2 cellular contexts compared by ENCODE assay signal in the genomic region with DNA sequence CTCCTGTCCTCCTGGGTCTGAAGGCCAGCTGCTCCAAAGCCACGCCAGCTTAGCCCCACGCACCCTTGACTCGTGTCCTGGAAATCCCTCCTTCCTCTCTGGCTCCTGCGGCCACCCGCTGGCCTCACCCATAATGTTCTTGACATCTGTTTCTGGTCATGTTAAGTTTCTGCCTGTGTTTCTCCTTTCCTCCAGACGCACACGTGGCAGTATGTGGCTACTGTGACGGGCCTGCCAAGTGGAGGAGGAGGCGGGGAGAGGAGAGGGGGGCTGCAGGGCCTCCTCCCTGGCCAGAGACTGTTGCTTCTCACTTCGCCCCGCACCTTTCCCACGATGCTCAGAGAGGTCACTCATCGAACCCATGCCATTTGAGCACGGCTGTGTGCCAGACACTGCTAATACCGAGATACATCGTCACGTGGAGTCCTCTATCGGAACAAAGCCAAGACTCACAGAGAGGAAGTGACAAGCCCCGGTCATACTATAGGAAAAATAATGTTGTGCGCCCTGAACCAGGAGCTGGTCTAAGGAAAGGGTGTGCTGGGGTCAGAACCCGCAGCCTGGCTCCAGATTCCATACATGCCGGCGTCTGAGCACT.
TF ChIP-seq lines count a peak whose summit lies in the region.

No MANE protein-coding gene starts in this region.

TF ChIP-seq in IMR-90, 13 proteins besides CTCF, POLR2A, EP300 and RAD21:
- TF ChIP-seq SMC3 (IDR thresholded peaks at IDR 0.05; ENCODE audit: low read depth, low read length) (0 out of 2 replicates have a peak, but pooled peaks have one; percentile 5), CHD1 (IDR thresholded peaks at IDR 0.05; ENCODE audit: low read depth, low read length) (no peak), MAZ (IDR thresholded peaks at IDR 0.05; ENCODE audit: borderline replicate concordance, low read depth, low read length) (no peak), MXI1 (IDR thresholded peaks at IDR 0.05; ENCODE audit: borderline replicate concordance, low read depth, low read length) (peak; percentile 68; the same call in 1 of the 2 replicates)
- TF ChIP-seq, protein P1, sequence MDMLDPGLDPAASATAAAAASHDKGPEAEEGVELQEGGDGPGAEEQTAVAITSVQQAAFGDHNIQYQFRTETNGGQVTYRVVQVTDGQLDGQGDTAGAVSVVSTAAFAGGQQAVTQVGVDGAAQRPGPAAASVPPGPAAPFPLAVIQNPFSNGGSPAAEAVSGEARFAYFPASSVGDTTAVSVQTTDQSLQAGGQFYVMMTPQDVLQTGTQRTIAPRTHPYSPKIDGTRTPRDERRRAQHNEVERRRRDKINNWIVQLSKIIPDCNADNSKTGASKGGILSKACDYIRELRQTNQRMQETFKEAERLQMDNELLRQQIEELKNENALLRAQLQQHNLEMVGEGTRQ (IDR thresholded peaks at IDR 0.05; ENCODE audit: low read depth, low read length): peak; percentile 78

TF ChIP-seq in GM12878, 131 proteins besides CTCF, POLR2A, EP300 and RAD21:
- TF ChIP-seq, protein P2, sequence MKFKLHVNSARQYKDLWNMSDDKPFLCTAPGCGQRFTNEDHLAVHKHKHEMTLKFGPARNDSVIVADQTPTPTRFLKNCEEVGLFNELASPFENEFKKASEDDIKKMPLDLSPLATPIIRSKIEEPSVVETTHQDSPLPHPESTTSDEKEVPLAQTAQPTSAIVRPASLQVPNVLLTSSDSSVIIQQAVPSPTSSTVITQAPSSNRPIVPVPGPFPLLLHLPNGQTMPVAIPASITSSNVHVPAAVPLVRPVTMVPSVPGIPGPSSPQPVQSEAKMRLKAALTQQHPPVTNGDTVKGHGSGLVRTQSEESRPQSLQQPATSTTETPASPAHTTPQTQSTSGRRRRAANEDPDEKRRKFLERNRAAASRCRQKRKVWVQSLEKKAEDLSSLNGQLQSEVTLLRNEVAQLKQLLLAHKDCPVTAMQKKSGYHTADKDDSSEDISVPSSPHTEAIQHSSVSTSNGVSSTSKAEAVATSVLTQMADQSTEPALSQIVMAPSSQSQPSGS (IDR thresholded peaks at IDR 0.05; ENCODE audit: low read length): no peak
- TF ChIP-seq SPI1 (IDR thresholded peaks at IDR 0.05; ENCODE audit: borderline replicate concordance, insufficient read depth, low read depth, low read length) (peak; percentile 76; the same call in 1 of the 2 replicates), NBN (IDR thresholded peaks at IDR 0.05) (0 out of 2 replicates have a peak, but pooled peaks have one; percentile 26), SREBF2 (IDR thresholded peaks at IDR 0.05; ENCODE audit: low read length) (no peak), ZNF687 (IDR thresholded peaks at IDR 0.05) (peak; percentile 62), BHLHE40 (IDR thresholded peaks at IDR 0.05; ENCODE audit: borderline replicate concordance in 1 of 2, low read depth in 2 of 2, low read length in 1 of 2) (peak in 1 of 2 experiments; percentile 43; a peak in 1 of 4 replicates), RAD51 (IDR thresholded peaks at IDR 0.05) (peak; percentile 56; the same call in 1 of the 2 replicates)
TF ChIP-seq in GM12878: peak in this region for 5.
